Comparison of ENCODE assay signal across 23 cellular contexts in the genomic region with DNA sequence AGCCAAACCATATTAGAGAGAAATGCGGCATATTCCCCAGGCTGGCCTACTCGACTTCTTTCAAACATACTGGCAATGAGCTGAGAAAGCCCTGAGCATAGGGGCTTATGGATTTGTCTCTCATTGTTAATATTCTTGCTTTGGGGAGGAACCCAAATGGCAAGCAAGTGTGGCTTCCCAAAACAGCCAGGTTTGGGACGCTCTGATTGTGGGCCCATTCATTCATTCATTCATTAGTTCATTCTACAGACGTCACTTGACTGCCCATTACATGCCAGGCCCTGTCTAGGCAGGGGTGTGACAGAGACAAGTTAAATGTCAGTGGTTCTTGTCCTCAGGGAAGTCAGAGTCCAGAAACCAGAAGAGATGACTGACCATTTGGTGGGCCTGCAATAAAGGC.
"Had no signal": no experiment of that assay in that cellular context is flagged by ENCODE, and none has a peak within 500 bp of the region (broad histone marks: within the 10 kb centered on the region; RNA-seq: fewer than 3 reads in every experiment).

No MANE protein-coding gene starts in this region.

- H3K36me3 Mint-ChIP-seq: activated CD8-positive, alpha-beta memory T cell treated with anti-CD3 and anti-CD28 coated beads, Interleukin-2, amount 10 ng/mL, durations not matched to agents 7 days and 5 days; activated naive CD4-positive, alpha-beta T cell treated with anti-CD3 and anti-CD28 coated beads, Interleukin-2, amount 50 U/mL, for 24 hours; T-cell had no signal

- H3K4me3 Mint-ChIP-seq: activated CD8-positive, alpha-beta memory T cell treated with anti-CD3 and anti-CD28 coated beads, Interleukin-2, amount 10 ng/mL, durations not matched to agents 7 days and 5 days; activated naive CD4-positive, alpha-beta T cell treated with anti-CD3 and anti-CD28 coated beads, Interleukin-2, amount 50 U/mL, for 24 hours; activated T-cell treated with anti-CD3 and anti-CD28 coated beads, Interleukin-2, amount 50 U/mL, for 24 hours; activated T-helper 1 cell treated with anti-CD3 and anti-CD28 coated beads, Interleukin-12 subunit alpha, Interleukin-12 subunit beta, Interleukin-2, Interleukin-4 antibody, amounts not matched to agents 30 ng/mL and 10 ng/mL and 1 ng/mL, durations not matched to agents 14 hours and 24 hours and 36 hours; T-cell had no signal

- H3K4me1 Mint-ChIP-seq: activated naive CD4-positive, alpha-beta T cell treated with anti-CD3 and anti-CD28 coated beads, Interleukin-2, amount 50 U/mL, for 24 hours; T-cell had no signal

- H3K27me3 ChIP-seq: breast epithelium had no signal

- DNase-seq: activated CD4-positive, alpha-beta T cell treated with anti-CD3 and anti-CD28 coated beads for 4 hours; activated CD4-positive, alpha-beta T cell treated with anti-CD3 and anti-CD28 coated beads, Interleukin-2, amount 50 U/mL, for 4 hours; activated CD8-positive, alpha-beta memory T cell treated with anti-CD3 and anti-CD28 coated beads, Interleukin-2, amount 10 ng/mL, durations not matched to agents 7 days and 5 days; activated effector memory CD4-positive, alpha-beta T cell treated with Interleukin-2 at 50 U/mL for 16 hours; activated naive CD4-positive, alpha-beta T cell; activated T-cell treated with anti-CD3 and anti-CD28 coated beads, Interleukin-2, amount 50 U/mL, for 24 hours; aorta; caudate nucleus; Kasumi-1; KBM-7; NCI-H1105 treated with DMSO at 0.1 percent for 48 hours; NCI-H146; NCI-H187 treated with DMSO at 0.1 percent for 48 hours; NCI-H2081 treated with DMSO at 0.1 percent for 48 hours; NCI-H446; NCI-H524; T-cell; T-helper 2 cell; WERI-Rb-1 had no signal

- H3K4me3 ChIP-seq: breast epithelium, SK-N-MC had no signal

- H3K27ac ChIP-seq: SK-N-MC, WERI-Rb-1 had no signal

- H3K9me3 ChIP-seq: breast epithelium had no signal

- ATAC-seq: activated CD8-positive, alpha-beta memory T cell treated with anti-CD3 and anti-CD28 coated beads, Interleukin-2, amount 10 ng/mL, durations not matched to agents 7 days and 5 days; T-cell had no signal

- H3K9me3 Mint-ChIP-seq: activated naive CD4-positive, alpha-beta T cell treated with anti-CD3 and anti-CD28 coated beads, Interleukin-2, amount 50 U/mL, for 24 hours; activated T-cell treated with anti-CD3 and anti-CD28 coated beads, Interleukin-2, amount 50 U/mL, for 24 hours; activated T-helper 1 cell treated with anti-CD3 and anti-CD28 coated beads, Interleukin-12 subunit alpha, Interleukin-12 subunit beta, Interleukin-2, Interleukin-4 antibody, amounts not matched to agents 30 ng/mL and 10 ng/mL and 1 ng/mL, durations not matched to agents 14 hours and 24 hours and 36 hours; T-cell had no signal

- H3K36me3 ChIP-seq: breast epithelium, WERI-Rb-1 had no signal

- H3K27ac Mint-ChIP-seq: activated CD8-positive, alpha-beta memory T cell treated with anti-CD3 and anti-CD28 coated beads, Interleukin-2, amount 10 ng/mL, durations not matched to agents 7 days and 5 days; activated naive CD4-positive, alpha-beta T cell treated with anti-CD3 and anti-CD28 coated beads, Interleukin-2, amount 50 U/mL, for 24 hours; activated T-cell treated with anti-CD3 and anti-CD28 coated beads, Interleukin-2, amount 50 U/mL, for 24 hours; activated T-helper 1 cell treated with anti-CD3 and anti-CD28 coated beads, Interleukin-12 subunit alpha, Interleukin-12 subunit beta, Interleukin-2, Interleukin-4 antibody, amounts not matched to agents 30 ng/mL and 10 ng/mL and 1 ng/mL, durations not matched to agents 14 hours and 24 hours and 36 hours; T-cell had no signal

- H3K4me1 ChIP-seq: breast epithelium had no signal
